1 cellular context compared by ENCODE assay signal in genomic region chr7:45663167-45663921, GRCh38.
A peak's percentile ranks its signal among the peaks of the same experiment; 100 is the strongest.
TF ChIP-seq lines count a peak whose summit lies in the region.

No MANE protein-coding gene starts in this region.

TF ChIP-seq in HepG2, 621 proteins besides CTCF, POLR2A, EP300 and RAD21 (continued from another document and continues in another):
- no peak for TF ChIP-seq HNRNPH1 (optimal IDR thresholded peaks at IDR 0.05; ENCODE audit: low read depth, low read length)
- TF ChIP-seq TBX3 (IDR thresholded peaks at IDR 0.05; ENCODE audit: borderline replicate concordance): no peak
- TF ChIP-seq ZNF773 (CRISPR knock-in tag; IDR thresholded peaks at IDR 0.05; ENCODE audit: borderline replicate concordance): no peak
- TF ChIP-seq ZNF780A (CRISPR knock-in tag; IDR thresholded peaks at IDR 0.05): no peak
- TF ChIP-seq, protein P1, sequence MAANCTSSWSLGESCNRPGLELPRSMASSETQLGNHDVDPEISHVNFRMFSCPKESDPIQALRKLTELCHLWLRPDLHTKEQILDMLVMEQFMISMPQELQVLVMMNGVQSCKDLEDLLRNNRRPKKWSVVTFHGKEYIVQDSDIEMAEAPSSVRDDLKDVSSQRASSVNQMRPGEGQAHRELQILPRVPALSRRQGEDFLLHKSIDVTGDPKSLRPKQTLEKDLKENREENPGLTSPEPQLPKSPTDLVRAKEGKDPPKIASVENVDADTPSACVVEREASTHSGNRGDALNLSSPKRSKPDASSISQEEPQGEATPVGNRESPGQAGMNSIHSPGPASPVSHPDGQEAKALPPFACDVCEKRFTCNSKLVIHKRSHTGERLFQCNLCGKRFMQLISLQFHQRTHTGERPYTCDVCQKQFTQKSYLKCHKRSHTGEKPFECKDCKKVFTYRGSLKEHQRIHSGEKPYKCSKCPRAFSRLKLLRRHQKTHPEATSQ (CRISPR knock-in tag; IDR thresholded peaks at IDR 0.05; ENCODE audit: borderline replicate concordance): no peak
- TF ChIP-seq CCAR2 (optimal IDR thresholded peaks at IDR 0.05; ENCODE audit: low read depth, low read length): no peak
- TF ChIP-seq CHCHD3 (CRISPR knock-in tag; IDR thresholded peaks at IDR 0.05): no peak
- TF ChIP-seq ZNF30 (CRISPR knock-in tag; IDR thresholded peaks at IDR 0.05): no peak
- no peak for TF ChIP-seq ZNF143 (CRISPR knock-in tag; IDR thresholded peaks at IDR 0.05)
- TF ChIP-seq PAX8 (CRISPR knock-in tag; IDR thresholded peaks at IDR 0.05; ENCODE audit: borderline replicate concordance): no peak
- TF ChIP-seq CBX5 (CRISPR knock-in tag; IDR thresholded peaks at IDR 0.05; ENCODE audit: borderline replicate concordance): no peak
- TF ChIP-seq, protein P2, sequence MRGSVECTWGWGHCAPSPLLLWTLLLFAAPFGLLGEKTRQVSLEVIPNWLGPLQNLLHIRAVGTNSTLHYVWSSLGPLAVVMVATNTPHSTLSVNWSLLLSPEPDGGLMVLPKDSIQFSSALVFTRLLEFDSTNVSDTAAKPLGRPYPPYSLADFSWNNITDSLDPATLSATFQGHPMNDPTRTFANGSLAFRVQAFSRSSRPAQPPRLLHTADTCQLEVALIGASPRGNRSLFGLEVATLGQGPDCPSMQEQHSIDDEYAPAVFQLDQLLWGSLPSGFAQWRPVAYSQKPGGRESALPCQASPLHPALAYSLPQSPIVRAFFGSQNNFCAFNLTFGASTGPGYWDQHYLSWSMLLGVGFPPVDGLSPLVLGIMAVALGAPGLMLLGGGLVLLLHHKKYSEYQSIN (CRISPR knock-in tag; IDR thresholded peaks at IDR 0.05; ENCODE audit: borderline replicate concordance): no peak
- no peak for TF ChIP-seq JUNB (CRISPR knock-in tag; IDR thresholded peaks at IDR 0.05; ENCODE audit: borderline replicate concordance)
- TF ChIP-seq, protein P3, sequence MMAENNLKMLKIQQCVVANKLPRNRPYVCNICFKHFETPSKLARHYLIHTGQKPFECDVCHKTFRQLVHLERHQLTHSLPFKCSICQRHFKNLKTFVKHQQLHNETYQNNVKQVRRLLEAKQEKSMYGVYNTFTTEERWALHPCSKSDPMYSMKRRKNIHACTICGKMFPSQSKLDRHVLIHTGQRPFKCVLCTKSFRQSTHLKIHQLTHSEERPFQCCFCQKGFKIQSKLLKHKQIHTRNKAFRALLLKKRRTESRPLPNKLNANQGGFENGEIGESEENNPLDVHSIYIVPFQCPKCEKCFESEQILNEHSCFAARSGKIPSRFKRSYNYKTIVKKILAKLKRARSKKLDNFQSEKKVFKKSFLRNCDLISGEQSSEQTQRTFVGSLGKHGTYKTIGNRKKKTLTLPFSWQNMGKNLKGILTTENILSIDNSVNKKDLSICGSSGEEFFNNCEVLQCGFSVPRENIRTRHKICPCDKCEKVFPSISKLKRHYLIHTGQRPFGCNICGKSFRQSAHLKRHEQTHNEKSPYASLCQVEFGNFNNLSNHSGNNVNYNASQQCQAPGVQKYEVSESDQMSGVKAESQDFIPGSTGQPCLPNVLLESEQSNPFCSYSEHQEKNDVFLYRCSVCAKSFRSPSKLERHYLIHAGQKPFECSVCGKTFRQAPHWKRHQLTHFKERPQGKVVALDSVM (CRISPR knock-in tag; IDR thresholded peaks at IDR 0.05): peak; percentile 55; the same call in 1 of the 2 replicates
- no peak for TF ChIP-seq SALL2 (CRISPR knock-in tag; IDR thresholded peaks at IDR 0.05)
- TF ChIP-seq ZNF629 (CRISPR knock-in tag; conservative IDR thresholded peaks at IDR 0.05): no peak
- TF ChIP-seq ZNF430 (CRISPR knock-in tag; IDR thresholded peaks at IDR 0.05): no peak
- no peak for TF ChIP-seq MAF1 (CRISPR knock-in tag; IDR thresholded peaks at IDR 0.05; ENCODE audit: borderline replicate concordance)
- no peak for TF ChIP-seq ZNF879 (CRISPR knock-in tag; IDR thresholded peaks at IDR 0.05)
- no peak for TF ChIP-seq ZNF782 (CRISPR knock-in tag; IDR thresholded peaks at IDR 0.05; ENCODE audit: borderline replicate concordance)
- TF ChIP-seq ZNF724P (CRISPR knock-in tag; IDR thresholded peaks at IDR 0.05; ENCODE audit: borderline replicate concordance): no peak
- TF ChIP-seq TEAD3 (CRISPR knock-in tag; optimal IDR thresholded peaks at IDR 0.05; ENCODE audit: borderline replicate concordance): peak; percentile 33
- TF ChIP-seq SMAD3 (CRISPR knock-in tag; IDR thresholded peaks at IDR 0.05): no peak
- TF ChIP-seq ARNT2 (CRISPR knock-in tag; IDR thresholded peaks at IDR 0.05; ENCODE audit: low read depth): peak; percentile 45; the same call in 1 of the 2 replicates
- TF ChIP-seq, protein P4, sequence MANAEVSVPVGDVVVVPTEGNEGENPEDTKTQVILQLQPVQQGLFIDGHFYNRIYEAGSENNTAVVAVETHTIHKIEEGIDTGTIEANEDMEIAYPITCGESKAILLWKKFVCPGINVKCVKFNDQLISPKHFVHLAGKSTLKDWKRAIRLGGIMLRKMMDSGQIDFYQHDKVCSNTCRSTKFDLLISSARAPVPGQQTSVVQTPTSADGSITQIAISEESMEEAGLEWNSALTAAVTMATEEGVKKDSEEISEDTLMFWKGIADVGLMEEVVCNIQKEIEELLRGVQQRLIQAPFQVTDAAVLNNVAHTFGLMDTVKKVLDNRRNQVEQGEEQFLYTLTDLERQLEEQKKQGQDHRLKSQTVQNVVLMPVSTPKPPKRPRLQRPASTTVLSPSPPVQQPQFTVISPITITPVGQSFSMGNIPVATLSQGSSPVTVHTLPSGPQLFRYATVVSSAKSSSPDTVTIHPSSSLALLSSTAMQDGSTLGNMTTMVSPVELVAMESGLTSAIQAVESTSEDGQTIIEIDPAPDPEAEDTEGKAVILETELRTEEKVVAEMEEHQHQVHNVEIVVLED (CRISPR knock-in tag; IDR thresholded peaks at IDR 0.05; ENCODE audit: borderline replicate concordance): 0 out of 2 replicates have a peak, but pooled peaks have one; percentile 26
- no peak for TF ChIP-seq MAZ (IDR thresholded peaks at IDR 0.05; ENCODE audit: borderline replicate concordance, low read depth, low read length)
- TF ChIP-seq MAZ (CRISPR knock-in tag; IDR thresholded peaks at IDR 0.05; ENCODE audit: low read depth): peak; percentile 31; the same call in 1 of the 2 replicates
- no peak for TF ChIP-seq MED1 (CRISPR knock-in tag; IDR thresholded peaks at IDR 0.05)
- TF ChIP-seq BRD4 (CRISPR knock-in tag; IDR thresholded peaks at IDR 0.05): no peak
- peak; percentile 32 for TF ChIP-seq ZNF781 (CRISPR knock-in tag; IDR thresholded peaks at IDR 0.05; ENCODE audit: borderline replicate concordance, not compliant biosample characterization)
- no peak for TF ChIP-seq SATB2 (CRISPR knock-in tag; IDR thresholded peaks at IDR 0.05)
- TF ChIP-seq E2F1 (CRISPR knock-in tag; IDR thresholded peaks at IDR 0.05): no peak
- TF ChIP-seq ZNF180 (CRISPR knock-in tag; IDR thresholded peaks at IDR 0.05; ENCODE audit: borderline replicate concordance, low read depth): no peak
- no peak for TF ChIP-seq NKX3-1 (CRISPR knock-in tag; IDR thresholded peaks at IDR 0.05)
- TF ChIP-seq, protein P5, sequence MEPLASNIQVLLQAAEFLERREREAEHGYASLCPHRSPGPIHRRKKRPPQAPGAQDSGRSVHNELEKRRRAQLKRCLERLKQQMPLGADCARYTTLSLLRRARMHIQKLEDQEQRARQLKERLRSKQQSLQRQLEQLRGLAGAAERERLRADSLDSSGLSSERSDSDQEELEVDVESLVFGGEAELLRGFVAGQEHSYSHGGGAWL (CRISPR knock-in tag; IDR thresholded peaks at IDR 0.05): no peak
- no peak for TF ChIP-seq SSRP1 (CRISPR knock-in tag; IDR thresholded peaks at IDR 0.05)
- peak; percentile 56; the same call in 1 of the 2 replicates for TF ChIP-seq ZNF501 (CRISPR knock-in tag; IDR thresholded peaks at IDR 0.05)
- TF ChIP-seq TCF7 (IDR thresholded peaks at IDR 0.05; ENCODE audit: low read depth): no peak
- no peak for TF ChIP-seq RFX5 (IDR thresholded peaks at IDR 0.05; ENCODE audit: low read depth, low read length)
- TF ChIP-seq ZNF343 (CRISPR knock-in tag; IDR thresholded peaks at IDR 0.05): no peak
- TF ChIP-seq ATF7 (IDR thresholded peaks at IDR 0.05): no peak
- no peak for TF ChIP-seq ATF7 (CRISPR knock-in tag; IDR thresholded peaks at IDR 0.05)
- no peak for TF ChIP-seq DNMT3B (CRISPR knock-in tag; conservative IDR thresholded peaks at IDR 0.05)
- TF ChIP-seq AGO1 (IDR thresholded peaks at IDR 0.05; ENCODE audit: low read depth, low read length, poor library complexity, severe bottlenecking): no peak
- TF ChIP-seq ZNF766 (CRISPR knock-in tag; IDR thresholded peaks at IDR 0.05; ENCODE audit: borderline replicate concordance): no peak
- no peak for TF ChIP-seq NR1H2 (CRISPR knock-in tag; IDR thresholded peaks at IDR 0.05; ENCODE audit: borderline replicate concordance, low read depth)
- no peak for TF ChIP-seq SIN3B (IDR thresholded peaks at IDR 0.05; ENCODE audit: low read length)
- TF ChIP-seq ZNF550 (CRISPR knock-in tag; IDR thresholded peaks at IDR 0.05; ENCODE audit: borderline replicate concordance): no peak
- TF ChIP-seq DMAP1 (CRISPR knock-in tag; IDR thresholded peaks at IDR 0.05): no peak
- TF ChIP-seq ZNF720 (CRISPR knock-in tag; IDR thresholded peaks at IDR 0.05): no peak
- TF ChIP-seq ZSCAN9 (CRISPR knock-in tag; IDR thresholded peaks at IDR 0.05; ENCODE audit: borderline replicate concordance): no peak
- TF ChIP-seq BCL3 (CRISPR knock-in tag; IDR thresholded peaks at IDR 0.05): 0 out of 2 replicates have a peak, but pooled peaks have one; percentile 25
- TF ChIP-seq ARNTL (CRISPR knock-in tag; IDR thresholded peaks at IDR 0.05): no peak
- TF ChIP-seq, protein P6, sequence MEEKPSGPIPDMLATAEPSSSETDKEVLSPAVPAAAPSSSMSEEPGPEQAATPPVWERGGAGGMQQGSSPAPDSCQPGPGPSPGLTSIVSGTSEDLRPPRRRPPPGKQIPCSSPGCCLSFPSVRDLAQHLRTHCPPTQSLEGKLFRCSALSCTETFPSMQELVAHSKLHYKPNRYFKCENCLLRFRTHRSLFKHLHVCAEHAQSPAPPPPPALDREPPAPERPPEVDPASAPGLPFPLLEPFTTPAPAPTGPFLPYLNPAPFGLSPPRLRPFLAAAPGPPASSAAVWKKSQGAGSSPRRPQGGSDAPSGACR (CRISPR knock-in tag; IDR thresholded peaks at IDR 0.05): no peak
- no peak for TF ChIP-seq THYN1 (CRISPR knock-in tag; IDR thresholded peaks at IDR 0.05; ENCODE audit: borderline replicate concordance, low read depth)
- peak; percentile 25; the same call in 1 of the 2 replicates for TF ChIP-seq ZNF607 (CRISPR knock-in tag; IDR thresholded peaks at IDR 0.05; ENCODE audit: borderline replicate concordance)
- TF ChIP-seq RXRA (CRISPR knock-in tag; IDR thresholded peaks at IDR 0.05): 0 out of 2 replicates have a peak, but pooled peaks have one; percentile 18
- no peak for TF ChIP-seq NFRKB (IDR thresholded peaks at IDR 0.05)
- TF ChIP-seq SMC3 (IDR thresholded peaks at IDR 0.05; ENCODE audit: low read length): peak; percentile 43; the same call in 1 of the 2 replicates
- no peak for TF ChIP-seq CSRNP2 (CRISPR knock-in tag; conservative IDR thresholded peaks at IDR 0.05; ENCODE audit: low read depth)
- TF ChIP-seq KLF16 (CRISPR knock-in tag; IDR thresholded peaks at IDR 0.05): 0 out of 4 replicates have a peak, but pooled peaks of 1 of the 2 experiments have one; percentile 31
- TF ChIP-seq ZNF264 (CRISPR knock-in tag; IDR thresholded peaks at IDR 0.05): no peak
- TF ChIP-seq ELF1 (CRISPR knock-in tag; IDR thresholded peaks at IDR 0.05): no peak
- TF ChIP-seq ZNF891 (CRISPR knock-in tag; IDR thresholded peaks at IDR 0.05): no peak
- TF ChIP-seq MBNL3 (CRISPR knock-in tag; conservative IDR thresholded peaks at IDR 0.05): no peak
- TF ChIP-seq YY1 (IDR thresholded peaks at IDR 0.05; ENCODE audit: insufficient read depth, insufficient replicate concordance, low read depth, low read length): no peak
- TF ChIP-seq ZNF788 (CRISPR knock-in tag; IDR thresholded peaks at IDR 0.05; ENCODE audit: borderline replicate concordance): no peak
- no peak for TF ChIP-seq PBX3 (CRISPR knock-in tag; IDR thresholded peaks at IDR 0.05; ENCODE audit: borderline replicate concordance)
- no peak for TF ChIP-seq POLR2G (IDR thresholded peaks at IDR 0.05; ENCODE audit: low read depth, low read length)
- no peak for TF ChIP-seq ZNF75D (CRISPR knock-in tag; IDR thresholded peaks at IDR 0.05; ENCODE audit: borderline replicate concordance)
